In the genomic region with DNA sequence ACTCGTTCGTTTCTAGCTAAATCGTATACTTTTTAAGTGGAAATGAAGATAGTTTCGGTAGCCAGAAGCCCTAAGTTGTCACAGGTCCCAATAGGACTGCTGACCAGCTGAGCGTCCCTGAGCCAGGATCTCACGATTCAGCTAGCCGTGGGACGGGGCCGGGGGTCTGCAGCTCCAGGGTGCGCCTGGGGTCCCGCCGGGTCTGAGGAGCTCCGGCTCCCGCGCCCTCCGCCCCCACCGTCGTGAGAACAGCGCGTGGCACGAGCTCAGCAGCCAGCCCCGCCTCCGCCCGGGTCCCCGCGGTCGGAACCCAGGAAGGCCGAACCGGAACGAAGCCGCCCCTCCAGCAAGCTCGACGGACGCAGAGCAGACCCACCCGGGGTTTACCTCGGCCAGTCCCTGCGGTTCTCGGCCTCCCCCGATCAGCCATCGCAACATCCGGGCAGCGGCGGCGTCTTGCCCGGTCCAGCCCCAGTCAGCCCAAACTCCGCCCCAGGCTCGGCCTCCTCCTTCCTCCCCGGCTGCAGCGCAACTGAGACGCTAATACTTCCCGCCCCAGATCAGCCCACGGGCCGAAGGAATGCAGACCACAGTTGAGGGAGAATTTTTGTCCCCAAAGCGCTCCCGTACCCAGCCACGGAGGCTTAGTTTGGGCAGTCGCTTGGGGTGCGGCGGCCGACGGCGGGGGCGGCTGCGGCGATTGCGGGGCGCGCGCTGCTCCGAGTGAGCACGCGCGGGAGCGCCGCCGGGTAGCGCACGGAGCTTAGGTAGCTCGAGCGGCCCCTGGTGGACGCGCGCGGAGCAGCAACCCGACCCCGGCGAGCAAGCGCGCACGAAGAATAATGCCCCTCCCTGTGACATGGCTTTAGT, we compare ENCODE assay signal across 1 cellular context.
TF ChIP-seq lines count a peak whose summit lies in the region.

TSS of gene WDR41 (minus strand) at position 534 of the 870 bp plus-strand sequence. CDS start at position 438, 96 bp downstream.

TF ChIP-seq in HEK293, 187 proteins besides CTCF, POLR2A, EP300 and RAD21 (continued from another document):
- TF ChIP-seq ZNF280C (tag by site-specific recombination; IDR thresholded peaks at IDR 0.05) (no peak), PRDM6 (tag by site-specific recombination; IDR thresholded peaks at IDR 0.05) (no peak), ZNF843 (tag by site-specific recombination; IDR thresholded peaks at IDR 0.05) (peak; percentile 9; the same call in 1 of the 2 replicates), ZNF658 (tag by site-specific recombination; IDR thresholded peaks at IDR 0.05) (no peak), ZNF473 (tag by site-specific recombination; IDR thresholded peaks at IDR 0.05) (no peak), HOXC10 (CRISPR knock-in tag; IDR thresholded peaks at IDR 0.05) (no peak), EGR2 (tag by site-specific recombination; IDR thresholded peaks at IDR 0.05; ENCODE audit: low read depth) (peak; percentile 76), ZNF114 (tag by site-specific recombination; IDR thresholded peaks at IDR 0.05) (no peak), ZNF549 (tag by site-specific recombination; IDR thresholded peaks at IDR 0.05) (no peak), ZNF776 (tag by site-specific recombination; IDR thresholded peaks at IDR 0.05; ENCODE audit: borderline replicate concordance) (no peak), ZFP69B (tag by site-specific recombination; IDR thresholded peaks at IDR 0.05) (peak; percentile 65), ZBTB21 (tag by site-specific recombination; IDR thresholded peaks at IDR 0.05) (no peak), ZNF169 (tag by site-specific recombination; IDR thresholded peaks at IDR 0.05) (no peak), FEZF1 (tag by site-specific recombination; IDR thresholded peaks at IDR 0.05) (no peak)
- TF ChIP-seq, protein P1, sequence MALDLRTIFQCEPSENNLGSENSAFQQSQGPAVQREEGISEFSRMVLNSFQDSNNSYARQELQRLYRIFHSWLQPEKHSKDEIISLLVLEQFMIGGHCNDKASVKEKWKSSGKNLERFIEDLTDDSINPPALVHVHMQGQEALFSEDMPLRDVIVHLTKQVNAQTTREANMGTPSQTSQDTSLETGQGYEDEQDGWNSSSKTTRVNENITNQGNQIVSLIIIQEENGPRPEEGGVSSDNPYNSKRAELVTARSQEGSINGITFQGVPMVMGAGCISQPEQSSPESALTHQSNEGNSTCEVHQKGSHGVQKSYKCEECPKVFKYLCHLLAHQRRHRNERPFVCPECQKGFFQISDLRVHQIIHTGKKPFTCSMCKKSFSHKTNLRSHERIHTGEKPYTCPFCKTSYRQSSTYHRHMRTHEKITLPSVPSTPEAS (tag by site-specific recombination; IDR thresholded peaks at IDR 0.05): no peak
